ENCODE assay signal across 14 cellular contexts in genomic region chr9:70696694-70697335, GRCh38.
"Had no signal": no experiment of that assay in that cellular context is flagged by ENCODE, and none has a peak within 500 bp of the region (broad histone marks: within the 10 kb centered on the region; RNA-seq: fewer than 3 reads in every experiment).

No MANE protein-coding gene starts in this region.

- H3K27ac ChIP-seq: esophagus muscularis mucosa, gastroesophageal sphincter, hepatocyte, right atrium auricular region had no signal

- H3K36me3 Mint-ChIP-seq: naive thymus-derived CD4-positive, alpha-beta T cell had no signal

- H3K4me3 ChIP-seq: esophagus muscularis mucosa, gastroesophageal sphincter, hepatocyte, right atrium auricular region, stomach had no signal

- H3K4me1 ChIP-seq: esophagus muscularis mucosa, gastroesophageal sphincter, right atrium auricular region, stomach had no signal

- H3K27ac Mint-ChIP-seq: naive thymus-derived CD4-positive, alpha-beta T cell had no signal

- H3K4me2 ChIP-seq: hepatocyte had no signal

- H3K4me3 Mint-ChIP-seq: naive thymus-derived CD4-positive, alpha-beta T cell had no signal

- H3K9me3 ChIP-seq: esophagus muscularis mucosa, gastroesophageal sphincter, right atrium auricular region, stomach had no signal

- H3K4me1 Mint-ChIP-seq: naive thymus-derived CD4-positive, alpha-beta T cell had no signal

- DNase-seq: effector memory CD4-positive, alpha-beta T cell; left colon; naive thymus-derived CD4-positive, alpha-beta T cell; posterior cingulate gyrus; small intestine; stimulated activated CD4-positive, alpha-beta T cell treated with anti-CD3 and anti-CD28 coated beads, Interleukin-12 subunit alpha, Interleukin-12 subunit beta, amount 100 ng/mL, for 4 hours; stimulated activated naive CD4-positive, alpha-beta T cell; stomach; substantia nigra; trophoblast cell had no signal

- ATAC-seq: gastroesophageal sphincter; left colon; naive thymus-derived CD4-positive, alpha-beta T cell had no signal

- H3K36me3 ChIP-seq: esophagus muscularis mucosa, gastroesophageal sphincter, right atrium auricular region, stomach had no signal

- H3K79me2 ChIP-seq: hepatocyte had no signal

- H3K27me3 ChIP-seq: esophagus muscularis mucosa, gastroesophageal sphincter, hepatocyte, right atrium auricular region, stomach had no signal

- H2AFZ ChIP-seq: hepatocyte had no signal
